8 cellular contexts compared by ENCODE assay signal in genomic region chr13:33723772-33724435, GRCh38.
DNase-seq lines count a peak whose midpoint lies in the region; ATAC-seq and TF ChIP-seq lines count a peak whose summit lies in the region.

No MANE protein-coding gene starts in this region.

- POLR2A ChIA-PET in CD4-positive, alpha-beta memory T cell (lab: Charles Lee; ENCODE audit: partially characterized antibody), result interaction anchor here (1.0 to 3.1 kb wide), 3 partner anchors 94 to 495 kb away, joined by 3 to 24 read pairs (median 6); partner anchors contain the start of gene RFC3

- intact Hi-C loops in CD4-positive, alpha-beta memory T cell (cut with micrococcal nuclease), result loop anchor here (1.0 to 10.0 kb wide), 7 partner anchors 114 to 1809 kb away; partner anchors contain the start of gene PDS5B
- intact Hi-C loops in right lobe of liver (cut with DNase I), result loop anchor here in 1 of 2 donors (10.0 kb wide), 1 partner anchor 179 kb away; no protein-coding TSS in a partner anchor

- H3K27ac Mint-ChIP-seq in CD4-positive, alpha-beta memory T cell, result peak overlapping the region in 6 of 7 donors; percentile 49 to 81 (median 64)

- no peaks in the 10 kb centered on the region for H3K27me3 Mint-ChIP-seq in CD4-positive, alpha-beta memory T cell

- no peaks in the 10 kb centered on the region for H3K36me3 ChIP-seq in CD4-positive, alpha-beta memory T cell (ENCODE audit: insufficient read depth, low read length)
- H3K36me3 ChIP-seq in right lobe of liver, result no peaks in the 10 kb centered on the region

- TF ChIP-seq POLR2A in right lobe of liver (IDR thresholded peaks at IDR 0.05), result no peak

- H3K4me3 Mint-ChIP-seq in CD4-positive, alpha-beta memory T cell, result peak overlapping the region in 6 of 8 donors; percentile 17 to 70 (median 54)

- no peaks in the 10 kb centered on the region for H3K27me3 ChIP-seq in CD4-positive, alpha-beta memory T cell (ENCODE audit: insufficient read depth, low read length)
- no peaks in the 10 kb centered on the region for H3K27me3 ChIP-seq in right lobe of liver

- DNase-seq in CD4-positive, alpha-beta memory T cell, result peak; percentile 63 to 74 (median 72)
- peak; percentile 98 for DNase-seq in NCI-H526 treated with DMSO at 0.1 percent for 48 hours (lab: John Stamatoyannopoulos, UW)
- peak; percentile 45 for DNase-seq in activated CD4-positive, alpha-beta T cell treated with anti-CD3 and anti-CD28 coated beads, Interleukin-2, amount 50 U/mL, for 1 hour
- peak; percentile 88 for DNase-seq in dedifferentiated amniotic fluid mesenchymal stem cell (ENCODE audit: extremely low spot score)
- peak; percentile 65 to 80 (median 67) for DNase-seq in right lobe of liver
- peak; percentile 21 to 54 (median 48) for DNase-seq in stimulated activated CD4-positive, alpha-beta T cell treated with anti-CD3 and anti-CD28 coated beads, TNF-alpha, amount 100 ng/mL, for 24 hours (ENCODE audit: low read depth in 3 of 3)

- H3K4me1 ChIP-seq in CD4-positive, alpha-beta memory T cell (ENCODE audit: insufficient read depth, low read length), result peaks cover 23% of the 10 kb centered on the region
- peaks cover 0 to 26% (median 8%) of the 10 kb centered on the region in 4 donors for H3K4me1 ChIP-seq in right lobe of liver

- CTCF ChIA-PET in CD4-positive, alpha-beta memory T cell (lab: Charles Lee; ENCODE audit: partially characterized antibody), result interaction anchor here (0.6 to 6.9 kb wide), 34 partner anchors 9 to 1138 kb away, joined by 3 to 187 read pairs (median 3); partner anchors contain the start of gene RFC3

- no peaks in the 10 kb centered on the region for H3K9me3 ChIP-seq in CD4-positive, alpha-beta memory T cell (ENCODE audit: control insufficient read depth in 1 of 2, low read length in 2 of 2)
- no peaks in the 10 kb centered on the region for H3K9me3 ChIP-seq in right lobe of liver

- H3K4me3 ChIP-seq in CD4-positive, alpha-beta memory T cell (ENCODE audit: low read length in 2 of 2), result no peak overlapping the region
- no peak overlapping the region for H3K4me3 ChIP-seq in right lobe of liver

- no peaks in the 10 kb centered on the region for H3K9me3 Mint-ChIP-seq in CD4-positive, alpha-beta memory T cell

- H3K27ac ChIP-seq in CD4-positive, alpha-beta memory T cell (ENCODE audit: low read depth, low read length), result no peak overlapping the region
- H3K27ac ChIP-seq in right lobe of liver, result peak overlapping the region; percentile 24 to 54 (median 51)

- TF ChIP-seq CTCF in right lobe of liver (IDR thresholded peaks at IDR 0.05), result peak; percentile 74 to 84 (median 78)

- H3K4me1 Mint-ChIP-seq in CD4-positive, alpha-beta memory T cell, result peaks cover 10 to 23% (median 20%) of the 10 kb centered on the region in 4 donors

- under 1% methylated on average over 4 of the region's 4 CpGs for WGBS in right lobe of liver (ENCODE audit: insufficient coverage, low coverage, low lambda C conversion rate, missing lambda C conversion rate)

- ATAC-seq in GM19397 (IDR thresholded peaks at IDR 0.05; ENCODE audit: unreplicated experiment) (peak; percentile 57), HG03460 (IDR thresholded peaks at IDR 0.05; ENCODE audit: unreplicated experiment) (peak; percentile 62), right lobe of liver (peak; percentile 93 to 99 (median 96))

- no peaks in the 10 kb centered on the region for H3K36me3 Mint-ChIP-seq in CD4-positive, alpha-beta memory T cell

Comparison
In these comparisons a context has a peak if more than half of its experiments do, and no peak if none do; other contexts are left out.
1. DNase-seq: peak in every context shown above with its lines; median percentile 98 in NCI-H526 treated with DMSO at 0.1 percent for 48 hours; 88 in dedifferentiated amniotic fluid mesenchymal stem cell; 72 in CD4-positive, alpha-beta memory T cell; 67 in right lobe of liver; 48 in stimulated activated CD4-positive, alpha-beta T cell treated with anti-CD3 and anti-CD28 coated beads, TNF-alpha, amount 100 ng/mL, for 24 hours; 45 in activated CD4-positive, alpha-beta T cell treated with anti-CD3 and anti-CD28 coated beads, Interleukin-2, amount 50 U/mL, for 1 hour.